8 cellular contexts compared by ENCODE assay signal in the genomic region with DNA sequence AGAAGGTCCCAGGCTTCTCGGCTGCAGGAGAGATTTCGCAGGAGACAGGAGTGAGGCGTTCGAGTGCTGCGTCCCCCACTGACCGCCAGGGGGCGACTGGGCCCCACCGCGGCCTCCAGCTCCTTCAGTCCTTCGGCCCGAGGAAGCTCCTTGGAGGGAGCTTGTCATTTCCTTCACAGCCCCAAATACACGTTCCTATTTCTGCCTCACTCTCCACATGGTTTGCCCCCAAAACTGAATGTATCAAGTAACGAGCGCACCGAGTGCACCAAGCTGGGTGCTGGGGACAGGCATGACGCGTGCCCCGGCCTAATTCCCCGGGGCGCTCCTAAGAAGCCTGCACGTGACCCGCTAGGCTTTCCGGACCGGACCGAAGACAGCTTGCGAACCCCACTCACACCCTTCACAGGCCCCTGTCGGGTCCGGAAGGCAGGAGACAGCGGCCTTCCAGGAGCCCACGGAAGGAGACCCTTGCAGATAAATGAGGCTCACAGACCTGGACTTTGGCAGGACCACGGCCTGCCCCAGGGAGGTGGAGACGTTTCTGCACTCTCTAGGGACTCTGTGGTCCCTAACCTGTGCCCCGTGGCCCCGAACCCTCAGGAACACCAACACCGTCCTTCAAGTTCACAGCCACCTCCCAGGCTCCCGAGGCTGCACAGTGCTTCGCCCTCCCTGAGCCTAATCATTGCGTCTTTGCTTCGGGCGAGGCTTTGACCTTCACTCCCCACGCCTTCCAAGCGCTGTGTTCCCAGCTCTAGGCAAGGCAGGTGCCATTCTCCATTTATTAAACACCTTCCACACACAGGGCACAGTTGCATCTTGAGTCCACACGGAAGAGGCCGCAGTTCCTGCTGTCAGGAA. TPM values are rescaled to one million over a fixed set of nuclear protein-coding genes. Genes with fewer than 3 reads are reported as not detected.
DNase-seq lines count a peak whose midpoint lies in the region; ATAC-seq and TF ChIP-seq lines count a peak whose summit lies in the region.

No MANE protein-coding gene starts in this region.

- H3K36me3 ChIP-seq in body of pancreas (replicated peaks in 1 of 2; ENCODE audit: insufficient read depth in 1 of 2, low read depth in 2 of 2) = no peaks in the 10 kb centered on the region

- no peaks in the 10 kb centered on the region for H3K36me3 Mint-ChIP-seq in immature natural killer cell

- WGBS in body of pancreas, 2 donors = 63 to 70% methylated on average over 32 to 44 of the region's 44 CpGs

- H3K27me3 Mint-ChIP-seq in immature natural killer cell (ENCODE audit: low read depth in 3 of 3) = peaks cover 0 to 2% (median 2%) of the 10 kb centered on the region in 3 donors

- H3K27me3 ChIP-seq in HL-60 (ENCODE audit: insufficient read depth, poor library complexity, severe bottlenecking) (no peaks in the 10 kb centered on the region), body of pancreas (no peaks in the 10 kb centered on the region)

- H3K4me1 Mint-ChIP-seq in immature natural killer cell = no peaks in the 10 kb centered on the region

- H3K4me3 Mint-ChIP-seq in immature natural killer cell = no peak overlapping the region

- TF ChIP-seq CTCF in HL-60 (IDR thresholded peaks at IDR 0.05; ENCODE audit: insufficient read depth, low read length) (peak; percentile 90), body of pancreas (IDR thresholded peaks at IDR 0.05) (peak; percentile 75 to 96 (median 83))

- intact Hi-C loops in Right ventricle myocardium inferior (cut with DNase I) (loop anchor here (5.0 kb wide), 1 partner anchor 42 kb away; no protein-coding TSS in a partner anchor), cardiac septum (cut with DNase I) (no loop called here), body of pancreas (cut with DNase I) (no loop called here)

- no peaks in the 10 kb centered on the region for H3K9me3 ChIP-seq in body of pancreas

- H3K4me3 ChIP-seq in HL-60 (replicated peaks; ENCODE audit: insufficient read depth, low read length) (no peak overlapping the region), body of pancreas (no peak overlapping the region)

- TF ChIP-seq POLR2A in body of pancreas (IDR thresholded peaks at IDR 0.05) = no peak

- H3K27ac ChIP-seq in HL-60 (replicated peaks) = no peak overlapping the region
- no peak overlapping the region for H3K27ac ChIP-seq in body of pancreas

- DNase-seq in Right ventricle myocardium inferior (ENCODE audit: missing footprints) (no peak), cardiac septum (ENCODE audit: low spot score) (no peak), HL-60 (ENCODE audit: low read depth in 1 of 2, low spot score in 1 of 2) (peak; percentile 10 to 36), body of pancreas (peak; percentile 55 to 74 (median 66)), immature natural killer cell (peak; percentile 4 to 14 (median 14)), smooth muscle cell of the brain vasculature (ENCODE audit: low read depth, low spot score) (peak; percentile 29)

- no peak overlapping the region for H3K27ac Mint-ChIP-seq in immature natural killer cell

- peaks cover 43% of the 10 kb centered on the region for H3K4me1 ChIP-seq in body of pancreas

- H3K9me3 Mint-ChIP-seq in immature natural killer cell = no peaks in the 10 kb centered on the region

- ATAC-seq in Right ventricle myocardium inferior (peak; percentile 59), SK-N-SH treated with all-trans-retinoic acid at 6 μM for 48 hours (peak; percentile 97), body of pancreas (peak; percentile 58), HG03108 (IDR thresholded peaks at IDR 0.05; ENCODE audit: unreplicated experiment) (no peak)

TF ChIP-seq in SK-N-SH treated with all-trans-retinoic acid at 6 μM for 48 hours, 23 proteins besides CTCF, POLR2A, EP300 and RAD21:
- no peak for TF ChIP-seq TOX (CRISPR knock-in tag; IDR thresholded peaks at IDR 0.05; ENCODE audit: borderline replicate concordance)
- TF ChIP-seq TSHZ2 (CRISPR knock-in tag; IDR thresholded peaks at IDR 0.05) = no peak
- no peak for TF ChIP-seq TCF4 (CRISPR knock-in tag; IDR thresholded peaks at IDR 0.05; ENCODE audit: borderline replicate concordance)
- TF ChIP-seq, protein P1, sequence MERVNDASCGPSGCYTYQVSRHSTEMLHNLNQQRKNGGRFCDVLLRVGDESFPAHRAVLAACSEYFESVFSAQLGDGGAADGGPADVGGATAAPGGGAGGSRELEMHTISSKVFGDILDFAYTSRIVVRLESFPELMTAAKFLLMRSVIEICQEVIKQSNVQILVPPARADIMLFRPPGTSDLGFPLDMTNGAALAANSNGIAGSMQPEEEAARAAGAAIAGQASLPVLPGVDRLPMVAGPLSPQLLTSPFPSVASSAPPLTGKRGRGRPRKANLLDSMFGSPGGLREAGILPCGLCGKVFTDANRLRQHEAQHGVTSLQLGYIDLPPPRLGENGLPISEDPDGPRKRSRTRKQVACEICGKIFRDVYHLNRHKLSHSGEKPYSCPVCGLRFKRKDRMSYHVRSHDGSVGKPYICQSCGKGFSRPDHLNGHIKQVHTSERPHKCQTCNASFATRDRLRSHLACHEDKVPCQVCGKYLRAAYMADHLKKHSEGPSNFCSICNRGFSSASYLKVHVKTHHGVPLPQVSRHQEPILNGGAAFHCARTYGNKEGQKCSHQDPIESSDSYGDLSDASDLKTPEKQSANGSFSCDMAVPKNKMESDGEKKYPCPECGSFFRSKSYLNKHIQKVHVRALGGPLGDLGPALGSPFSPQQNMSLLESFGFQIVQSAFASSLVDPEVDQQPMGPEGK (CRISPR knock-in tag; IDR thresholded peaks at IDR 0.05; ENCODE audit: borderline replicate concordance) = no peak
- no peak for TF ChIP-seq RARB (CRISPR knock-in tag; IDR thresholded peaks at IDR 0.05)
- no peak for TF ChIP-seq ZNF565 (CRISPR knock-in tag; conservative IDR thresholded peaks at IDR 0.05; ENCODE audit: low read depth)
- no peak for TF ChIP-seq POU6F1 (CRISPR knock-in tag; IDR thresholded peaks at IDR 0.05; ENCODE audit: borderline replicate concordance, low read depth)
- TF ChIP-seq GLIS3 (CRISPR knock-in tag; IDR thresholded peaks at IDR 0.05) = no peak
- no peak for TF ChIP-seq CSRNP3 (CRISPR knock-in tag; IDR thresholded peaks at IDR 0.05)
- TF ChIP-seq ZC3H10 (CRISPR knock-in tag; IDR thresholded peaks at IDR 0.05) = no peak
- TF ChIP-seq BACH2 (CRISPR knock-in tag; IDR thresholded peaks at IDR 0.05; ENCODE audit: borderline replicate concordance) = no peak
- TF ChIP-seq ISL1 (CRISPR knock-in tag; IDR thresholded peaks at IDR 0.05) = no peak
- TF ChIP-seq OSR1 (CRISPR knock-in tag; IDR thresholded peaks at IDR 0.05) = no peak
- TF ChIP-seq ESRRG (CRISPR knock-in tag; IDR thresholded peaks at IDR 0.05) = no peak
- TF ChIP-seq ARNTL (CRISPR knock-in tag; IDR thresholded peaks at IDR 0.05; ENCODE audit: borderline replicate concordance, low read depth) = no peak

RNA-seq across cellular contexts. Expression of gene FAHD2A, which starts 13.0 kb away (rescaled TPM):
- total RNA-seq in Right ventricle myocardium inferior (41.6 TPM), cardiac septum (28.8 TPM), body of pancreas (10 to 100 TPM; 15.2 to 18.9 TPM)
- 10 to 100 TPM; 12.6 to 24.3 (median 15.1) TPM for polyA plus RNA-seq in immature natural killer cell

Comparison
In these comparisons a context has a peak if more than half of its experiments do, and no peak if none do; other contexts are left out.
1. DNase-seq: peak in HL-60 (2 of 2), body of pancreas (4 of 4), immature natural killer cell (3 of 3) and smooth muscle cell of the brain vasculature (single experiment); none in Right ventricle myocardium inferior (single experiment) and cardiac septum (single experiment).